ENCODE assay signal across 16 cellular contexts in genomic region chr1:203569490-203570318, GRCh38. TPM values are rescaled to one million over a fixed set of nuclear protein-coding genes. Genes with fewer than 3 reads are reported as not detected.
DNase-seq lines count a peak whose midpoint lies in the region; ATAC-seq lines count a peak whose summit lies in the region.
"Had no signal": no experiment of that assay in that cellular context is flagged by ENCODE, and none has a peak within 500 bp of the region (broad histone marks: within the 10 kb centered on the region; RNA-seq: fewer than 3 reads in every experiment).

No MANE protein-coding gene starts in this region.

- H3K27me3 ChIP-seq in SJSA1 (replicated peaks) (no peaks in the 10 kb centered on the region), trophoblast cell (ENCODE audit: insufficient read depth, low read length) (no peaks in the 10 kb centered on the region)
- H3K27me3 ChIP-seq: esophagus muscularis mucosa had no signal

- DNase-seq in ELR (ENCODE audit: low read depth) (peak; percentile 77), SJSA1 (ENCODE audit: low read depth in 1 of 2, low spot score in 2 of 2) (peak; percentile 68 to 75), glomerular visceral epithelial cell (ENCODE audit: extremely low spot score) (peak; percentile 99), trophoblast cell (peak; percentile 90 to 95), midbrain (lab: John Stamatoyannopoulos, UW) (no peak), T-cell (no peak)
- DNase-seq in activated naive CD8-positive, alpha-beta T cell treated with anti-CD3 and anti-CD28 coated beads for 36 hours = no peak
- DNase-seq in activated CD4-positive, CD25-positive, alpha-beta regulatory T cell (lab: John Stamatoyannopoulos, UW) = no peak
- DNase-seq: activated naive CD4-positive, alpha-beta T cell treated with Interleukin-2 at 50 U/mL for 16 hours; AML-193; dermis blood vessel endothelial cell; left ventricle myocardium inferior; naive thymus-derived CD4-positive, alpha-beta T cell; NCI-H187 treated with DMSO at 0.1 percent for 48 hours; NCI-H526 had no signal

- WGBS in trophoblast cell (ENCODE audit: extremely low coverage, insufficient coverage, insufficient read length) = no CpG with 5 or more reads among the region's 12 CpGs

- peak overlapping the region; percentile 12 for H4K8ac ChIP-seq in trophoblast cell (ENCODE audit: low read depth, low read length)

- H3K4ac ChIP-seq in trophoblast cell (ENCODE audit: low read depth, low read length) = no peak overlapping the region

- H3K4me3 ChIP-seq in SJSA1 (no peak overlapping the region), trophoblast cell (ENCODE audit: low read depth, low read length) (no peak overlapping the region)
- H3K4me3 ChIP-seq: esophagus muscularis mucosa, left ventricle myocardium inferior had no signal

- no peak overlapping the region for H2AFZ ChIP-seq in trophoblast cell (ENCODE audit: insufficient read depth, low read length, poor library complexity)

- H3K23ac ChIP-seq in trophoblast cell (ENCODE audit: low read length) = no peak overlapping the region

- H3K36me3 Mint-ChIP-seq in activated naive CD8-positive, alpha-beta T cell treated with anti-CD3 and anti-CD28 coated beads for 36 hours = no peaks in the 10 kb centered on the region
- H3K36me3 Mint-ChIP-seq in T-cell = no peaks in the 10 kb centered on the region
- H3K36me3 Mint-ChIP-seq: naive thymus-derived CD4-positive, alpha-beta T cell had no signal

- no peak overlapping the region for H3K4me2 ChIP-seq in trophoblast cell (ENCODE audit: low read length)

- no peak overlapping the region for H3K18ac ChIP-seq in trophoblast cell (ENCODE audit: low read length)

- H2BK12ac ChIP-seq in trophoblast cell (ENCODE audit: low read length) = peak overlapping the region; percentile 28

- CTCF ChIA-PET in T-cell (lab: Charles Lee) = interaction anchor here in 1 of 2 donors (0.6 kb wide), 1 partner anchor 21 kb away, joined by 3 read pairs; no protein-coding TSS in a partner anchor

- H3K4me3 Mint-ChIP-seq in activated naive CD8-positive, alpha-beta T cell treated with anti-CD3 and anti-CD28 coated beads for 36 hours = no peak overlapping the region
- H3K4me3 Mint-ChIP-seq in T-cell = no peak overlapping the region
- H3K4me3 Mint-ChIP-seq: naive thymus-derived CD4-positive, alpha-beta T cell had no signal

- no peak overlapping the region for H2BK5ac ChIP-seq in trophoblast cell (ENCODE audit: low read depth, low read length, poor library complexity)

- POLR2A ChIA-PET in T-cell (lab: Charles Lee) = interaction anchor here in 1 of 2 donors (0.6 kb wide), 1 partner anchor 9 kb away, joined by 5 read pairs; no protein-coding TSS in a partner anchor

- peak overlapping the region; percentile 26 for H3K14ac ChIP-seq in trophoblast cell (ENCODE audit: low read length)

- no peak for ATAC-seq in T-cell (replicated peaks in 1 of 4)
- ATAC-seq: naive thymus-derived CD4-positive, alpha-beta T cell had no signal

- H3K4me1 Mint-ChIP-seq in activated naive CD8-positive, alpha-beta T cell treated with anti-CD3 and anti-CD28 coated beads for 36 hours = peaks cover 3% of the 10 kb centered on the region
- H3K4me1 Mint-ChIP-seq in T-cell = no peaks in the 10 kb centered on the region
- H3K4me1 Mint-ChIP-seq: naive thymus-derived CD4-positive, alpha-beta T cell had no signal

- H3K79me1 ChIP-seq in trophoblast cell (ENCODE audit: low read length) = peaks cover 6% of the 10 kb centered on the region

- no peak overlapping the region for H3K9ac ChIP-seq in trophoblast cell (ENCODE audit: low read length)

- no peaks in the 10 kb centered on the region for H3K9me3 Mint-ChIP-seq in activated naive CD8-positive, alpha-beta T cell treated with anti-CD3 and anti-CD28 coated beads for 36 hours
- H3K9me3 Mint-ChIP-seq in T-cell = no peaks in the 10 kb centered on the region

- H2BK120ac ChIP-seq in trophoblast cell (ENCODE audit: insufficient read depth, low read length, poor library complexity) = peak overlapping the region; percentile 27

- no peak overlapping the region for H3K27ac Mint-ChIP-seq in activated naive CD8-positive, alpha-beta T cell treated with anti-CD3 and anti-CD28 coated beads for 36 hours
- no peak overlapping the region for H3K27ac Mint-ChIP-seq in T-cell
- H3K27ac Mint-ChIP-seq: naive thymus-derived CD4-positive, alpha-beta T cell had no signal

- H3K27me3 Mint-ChIP-seq in activated naive CD8-positive, alpha-beta T cell treated with anti-CD3 and anti-CD28 coated beads for 36 hours = no peaks in the 10 kb centered on the region
- peaks cover 2 to 4% of the 10 kb centered on the region in 2 donors for H3K27me3 Mint-ChIP-seq in T-cell

- peaks cover 25% of the 10 kb centered on the region for H3K4me1 ChIP-seq in SJSA1 (replicated peaks)
- H3K4me1 ChIP-seq in trophoblast cell (ENCODE audit: control insufficient read depth in 1 of 2, insufficient read depth in 2 of 2, low read length in 2 of 2) = peaks cover 14 to 18% of the 10 kb centered on the region in 2 experiments
- H3K4me1 ChIP-seq: left ventricle myocardium inferior had no signal

- peak overlapping the region; percentile 42 for H2AK5ac ChIP-seq in trophoblast cell (ENCODE audit: low read length)

- H4K91ac ChIP-seq in trophoblast cell (ENCODE audit: low read depth, low read length) = peak overlapping the region; percentile 64

- no peaks in the 10 kb centered on the region for H3K79me2 ChIP-seq in trophoblast cell (ENCODE audit: control insufficient read depth, insufficient read depth, low read length, poor library complexity)

- H3K9me3 ChIP-seq in SJSA1 (replicated peaks) = no peaks in the 10 kb centered on the region
- H3K9me3 ChIP-seq in trophoblast cell (ENCODE audit: insufficient read depth, low read depth, low read length) = no peaks in the 10 kb centered on the region
- H3K9me3 ChIP-seq: esophagus muscularis mucosa, left ventricle myocardium inferior had no signal

- H3K27ac ChIP-seq in SJSA1 (peak overlapping the region; percentile 67), trophoblast cell (ENCODE audit: low read depth, low read length) (no peak overlapping the region)
- H3K27ac ChIP-seq: esophagus muscularis mucosa, left ventricle myocardium inferior had no signal

- H3K36me3 ChIP-seq in SJSA1 = no peaks in the 10 kb centered on the region
- H3K36me3 ChIP-seq in trophoblast cell (ENCODE audit: control insufficient read depth in 1 of 2, insufficient read depth in 2 of 2, low read length in 2 of 2) = no peaks in the 10 kb centered on the region
- H3K36me3 ChIP-seq: esophagus muscularis mucosa, left ventricle myocardium inferior had no signal

- no peak overlapping the region for H4K12ac ChIP-seq in trophoblast cell (ENCODE audit: low read depth, low read length)

RNA-seq across cellular contexts. Expression of gene ATP2B4, which starts 56.9 kb away (rescaled TPM):
- 67.1 and 80.5 TPM in 2 replicates for total RNA-seq in SJSA1 (2014; rRNA removed; shearing (Covaris generic))
- 278 and 279 TPM in 2 replicates for polyA plus RNA-seq in trophoblast cell (2013)
- total RNA-seq in activated naive CD8-positive, alpha-beta T cell treated with anti-CD3 and anti-CD28 coated beads for 36 hours = 1 to 10 TPM; 5.3 to 6.4 TPM
- total RNA-seq in T-cell = 10 to 100 TPM; 45.5 to 93.1 (median 84.9) TPM

Comparison
In these comparisons a context has a peak if more than half of its experiments do, and no peak if none do; other contexts are left out.
1. DNase-seq: peak in ELR (single experiment), SJSA1 (2 of 2), glomerular visceral epithelial cell (single experiment) and trophoblast cell (2 of 2); none in activated naive CD8-positive, alpha-beta T cell treated with anti-CD3 and anti-CD28 coated beads for 36 hours (single experiment), midbrain (single experiment), activated CD4-positive, CD25-positive, alpha-beta regulatory T cell (0 of 4) and T-cell (0 of 34).